In genomic region chr9:134857451-134857850, GRCh38 we compare ENCODE assay signal across 5 cellular contexts. TPM values are rescaled to one million over a fixed set of nuclear protein-coding genes. Genes with fewer than 3 reads are reported as not detected.
"Had no signal": no experiment of that assay in that cellular context is flagged by ENCODE, and none has a peak within 500 bp of the region (broad histone marks: within the 10 kb centered on the region; RNA-seq: fewer than 3 reads in every experiment).

No MANE protein-coding gene starts in this region.

RNA-seq across cellular contexts. Expression of gene FCN2, which starts 23.2 kb away (rescaled TPM):
- total RNA-seq: GM23248, H4, H7, HT-29, IMR-90 had no signal
- polyA plus RNA-seq: GM23248, IMR-90 had no signal
